Comparison of ENCODE assay signal across 18 cellular contexts in the genomic region with DNA sequence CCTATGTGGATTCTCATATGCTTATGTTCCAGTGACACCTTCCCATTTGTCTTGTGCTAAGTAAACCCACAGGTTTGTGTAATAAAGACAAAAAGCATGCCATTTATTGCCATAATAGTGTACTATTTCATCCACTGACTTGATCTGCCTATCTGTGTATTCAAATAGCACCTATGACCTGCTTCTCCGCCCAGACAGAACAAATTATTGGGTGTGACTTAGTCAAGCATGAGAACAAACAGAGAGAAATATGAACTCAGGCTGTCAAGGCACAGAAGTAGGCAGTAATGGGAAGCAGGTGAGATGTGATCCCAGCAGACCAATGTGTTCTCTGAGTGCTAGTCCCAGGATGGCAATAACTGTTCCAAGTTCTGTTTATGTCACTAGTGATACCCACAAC. TPM values are rescaled to one million over a fixed set of nuclear protein-coding genes. Genes with fewer than 3 reads are reported as not detected.
DNase-seq lines count a peak whose midpoint lies in the region; ATAC-seq and TF ChIP-seq lines count a peak whose summit lies in the region.
"Had no signal": no experiment of that assay in that cellular context is flagged by ENCODE, and none has a peak within 500 bp of the region (broad histone marks: within the 10 kb centered on the region; RNA-seq: fewer than 3 reads in every experiment).

No MANE protein-coding gene starts in this region.

- TF ChIP-seq CTCF in 22Rv1 (IDR thresholded peaks at IDR 0.05) (no peak), MCF 10A (IDR thresholded peaks at IDR 0.05; ENCODE audit: unreplicated experiment) (no peak), psoas muscle (IDR thresholded peaks at IDR 0.05) (no peak), foreskin fibroblast (IDR thresholded peaks at IDR 0.05; ENCODE audit: low read depth, low read length) (no peak)

- no peak overlapping the region for H3K27ac Mint-ChIP-seq in MCF 10A (ENCODE audit: low read depth, unreplicated experiment)
- H3K27ac Mint-ChIP-seq: CD4-positive, CD25-positive, alpha-beta regulatory T cell had no signal

- no TSS peak for BruUV-seq in MCF 10A (replicated peaks; lab: Mats Ljungman, UMichigan)

- CTCF ChIA-PET in MCF 10A (lab: Yijun Ruan, JAX), result no interaction called here

- H3K27me3 ChIP-seq in psoas muscle (ENCODE audit: insufficient read depth in 3 of 3, low read length in 2 of 3), result no peaks in the 10 kb centered on the region
- H3K27me3 ChIP-seq: brain microvascular endothelial cell, heart right ventricle, uterus had no signal

- no peaks in the 10 kb centered on the region for H3K9me3 Mint-ChIP-seq in MCF 10A (ENCODE audit: unreplicated experiment)
- H3K9me3 Mint-ChIP-seq: CD4-positive, CD25-positive, alpha-beta regulatory T cell had no signal

- 97 to 99% (median 97%) methylated on average over 1 of the region's 1 CpG for WGBS in psoas muscle, 3 donors

- DNase-seq in NCI-H1092 treated with DMSO at 0.1 percent for 48 hours (lab: John Stamatoyannopoulos, UW) (peak; percentile 35), NCI-H2227 treated with DMSO at 0.1 percent for 48 hours (lab: John Stamatoyannopoulos, UW) (peak; percentile 27), MCF 10A (ENCODE audit: unreplicated experiment) (no peak), psoas muscle (no peak), foreskin fibroblast (no peak)
- DNase-seq: activated CD8-positive, alpha-beta memory T cell treated with anti-CD3 and anti-CD28 coated beads, Interleukin-2, amount 50 U/mL, for 4 hours; activated naive CD4-positive, alpha-beta T cell treated with anti-CD3 and anti-CD28 coated beads, Interleukin-2, amount 50 U/mL, for 16 hours; brain microvascular endothelial cell; CD4-positive, CD25-positive, alpha-beta regulatory T cell; heart right ventricle; kidney glomerular epithelial cell; MM.1S; stimulated activated CD4-positive, alpha-beta T cell treated with anti-CD3 and anti-CD28 coated beads, Interleukin-12 subunit alpha, Interleukin-12 subunit beta, amount 100 ng/mL, for 4 hours; stimulated activated naive CD4-positive, alpha-beta T cell treated with Interleukin-2 at 50 U/mL for 16 hours; uterus had no signal

- H3K36me3 ChIP-seq in psoas muscle (ENCODE audit: insufficient read depth in 1 of 2, low read depth in 1 of 2), result no peaks in the 10 kb centered on the region
- H3K36me3 ChIP-seq: brain microvascular endothelial cell, heart right ventricle, uterus had no signal

- no peaks in the 10 kb centered on the region for H3K27me3 Mint-ChIP-seq in MCF 10A (ENCODE audit: insufficient read depth, unreplicated experiment)
- H3K27me3 Mint-ChIP-seq: CD4-positive, CD25-positive, alpha-beta regulatory T cell had no signal

- POLR2A ChIA-PET in MCF 10A (lab: Yijun Ruan, JAX), result no interaction called here

- no peaks in the 10 kb centered on the region for H3K4me1 Mint-ChIP-seq in MCF 10A (ENCODE audit: insufficient read depth, unreplicated experiment)

- H3K4me3 ChIP-seq in psoas muscle (no peak overlapping the region), foreskin fibroblast (ENCODE audit: low read depth in 1 of 2, low read length in 2 of 2) (no peak overlapping the region)
- H3K4me3 ChIP-seq: heart right ventricle, uterus had no signal

- H3K4me3 Mint-ChIP-seq in MCF 10A (ENCODE audit: unreplicated experiment), result no peak overlapping the region
- H3K4me3 Mint-ChIP-seq: CD4-positive, CD25-positive, alpha-beta regulatory T cell had no signal

- intact Hi-C loops in MCF 10A (cut with micrococcal nuclease), result no loop called here
- intact Hi-C loops in psoas muscle (cut with DNase I), result no loop called here

- peak; percentile 68 for ATAC-seq in esophagus mucosa
- no peak for ATAC-seq in psoas muscle
- no peak for ATAC-seq in HG03108 (IDR thresholded peaks at IDR 0.05; ENCODE audit: unreplicated experiment)
- ATAC-seq: heart right ventricle had no signal

- peak overlapping the region; percentile 24; the same call in 1 of the 2 replicates for H3K27ac ChIP-seq in 22Rv1
- no peak overlapping the region for H3K27ac ChIP-seq in psoas muscle
- H3K27ac ChIP-seq: brain microvascular endothelial cell, heart right ventricle, uterus had no signal

- H3K4me1 ChIP-seq in psoas muscle, result no peaks in the 10 kb centered on the region
- H3K4me1 ChIP-seq: heart right ventricle, uterus had no signal

- peaks cover 23% of the 10 kb centered on the region for H3K36me3 Mint-ChIP-seq in MCF 10A (ENCODE audit: insufficient read depth, unreplicated experiment)
- H3K36me3 Mint-ChIP-seq: CD4-positive, CD25-positive, alpha-beta regulatory T cell had no signal

- H3K9me3 ChIP-seq in psoas muscle, result no peaks in the 10 kb centered on the region
- H3K9me3 ChIP-seq: heart right ventricle, uterus had no signal

RNA-seq across cellular contexts. Expression of a gene that starts 25.4 kb away (rescaled TPM):
- 29.1 TPM for total RNA-seq in esophagus mucosa
- 22.7 and 23.5 TPM in 2 replicates for total RNA-seq in MCF 10A (2022)
- 1 to 10 TPM in 2 of 4 donors, under 1 TPM in 2; 0.65 to 4.5 (median 1.0) TPM for total RNA-seq in psoas muscle
- polyA plus RNA-seq in psoas muscle, result 1 to 10 TPM in 1 of 3 donors, under 1 TPM in 2; 0.35 to 2.5 (median 0.84) TPM

Comparison
In these comparisons a context has a peak if more than half of its experiments do, and no peak if none do; other contexts are left out.
1. DNase-seq: peak in NCI-H1092 treated with DMSO at 0.1 percent for 48 hours (single experiment) and NCI-H2227 treated with DMSO at 0.1 percent for 48 hours (single experiment); none in MCF 10A (single experiment), psoas muscle (0 of 2) and foreskin fibroblast (0 of 2).